Comparison of ENCODE assay signal across 20 cellular contexts in the genomic region with DNA sequence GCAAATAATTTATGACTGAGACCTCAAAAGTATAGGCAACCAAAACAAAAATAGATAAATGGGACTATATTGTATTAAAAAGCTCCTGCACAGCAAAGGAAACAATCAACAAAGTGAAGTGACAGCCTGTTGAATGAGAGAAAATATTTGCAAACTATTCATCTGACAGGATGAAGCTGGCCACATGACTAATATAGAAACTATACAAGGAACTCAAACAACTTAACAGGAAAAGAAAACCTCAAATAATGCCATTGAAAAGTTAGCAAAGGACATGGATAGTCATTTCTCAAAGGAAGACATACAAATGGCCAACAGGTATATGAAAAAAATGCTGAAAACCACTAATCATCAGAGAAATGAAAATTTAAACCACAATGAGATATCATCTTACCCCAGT.
DNase-seq lines count a peak whose midpoint lies in the region; ATAC-seq and TF ChIP-seq lines count a peak whose summit lies in the region.
"Had no signal": no experiment of that assay in that cellular context is flagged by ENCODE, and none has a peak within 500 bp of the region (broad histone marks: within the 10 kb centered on the region; RNA-seq: fewer than 3 reads in every experiment).

No MANE protein-coding gene starts in this region.

- H3K4me3 Mint-ChIP-seq in CD14-positive monocyte = no peak overlapping the region
- H3K4me3 Mint-ChIP-seq: activated B cell treated with CpG ODN at 0.5 μM for 24 hours; activated naive CD8-positive, alpha-beta T cell; CD4-positive, CD25-positive, alpha-beta regulatory T cell; GM23338; naive thymus-derived CD4-positive, alpha-beta T cell had no signal

- H3K27me3 Mint-ChIP-seq in CD14-positive monocyte (ENCODE audit: low read depth in 3 of 3) = peaks cover 0 to 2% (median 0%) of the 10 kb centered on the region in 3 donors
- H3K27me3 Mint-ChIP-seq: activated naive CD8-positive, alpha-beta T cell had no signal

- ATAC-seq in left ventricle myocardium superior = no peak
- ATAC-seq: GM23338; naive thymus-derived CD4-positive, alpha-beta T cell had no signal

- intact Hi-C loops in left ventricle myocardium superior (cut with micrococcal nuclease) (no loop called here), CD14-positive monocyte (cut with micrococcal nuclease) (no loop called here)

- TF ChIP-seq CTCF in CD14-positive monocyte (IDR thresholded peaks at IDR 0.05) = no peak

- H3K27ac Mint-ChIP-seq in CD14-positive monocyte = no peak overlapping the region
- H3K27ac Mint-ChIP-seq: activated B cell treated with CpG ODN at 0.5 μM for 24 hours; activated naive CD8-positive, alpha-beta T cell; CD4-positive, CD25-positive, alpha-beta regulatory T cell; GM23338; naive thymus-derived CD4-positive, alpha-beta T cell had no signal

- H3K36me3 Mint-ChIP-seq in CD14-positive monocyte = no peaks in the 10 kb centered on the region
- H3K36me3 Mint-ChIP-seq: activated naive CD8-positive, alpha-beta T cell; CD4-positive, CD25-positive, alpha-beta regulatory T cell; naive thymus-derived CD4-positive, alpha-beta T cell had no signal

- peaks cover under 1 to 6% (median 3%) of the 10 kb centered on the region in 7 donors for H3K9me3 Mint-ChIP-seq in CD14-positive monocyte

- peak; percentile 61 for DNase-seq in EL
- DNase-seq in LHCN-M2 (ENCODE audit: low read depth) = peak; percentile 57
- peak; percentile 22 for DNase-seq in SW480 (ENCODE audit: low spot score)
- DNase-seq in kidney tubule cell (ENCODE audit: low spot score) = peak; percentile 64
- no peak for DNase-seq in left ventricle myocardium superior
- no peak for DNase-seq in CD14-positive monocyte (ENCODE audit: low spot score)
- no peak for DNase-seq in NCI-H1436 (lab: John Stamatoyannopoulos, UW)
- DNase-seq: activated B cell treated with CpG ODN at 0.5 μM for 24 hours; activated CD4-positive, alpha-beta T cell treated with anti-CD3 and anti-CD28 coated beads, Interleukin-2, amount 50 U/mL, for 48 hours; activated CD8-positive, alpha-beta memory T cell treated with anti-CD3 and anti-CD28 coated beads, Interleukin-2, amount 50 U/mL, for 4 hours; dorsolateral prefrontal cortex; glutamatergic neuron; naive thymus-derived CD4-positive, alpha-beta T cell; NCI-H187 treated with DMSO at 0.1 percent for 48 hours; retina; stimulated activated CD4-positive, alpha-beta T cell treated with anti-CD3 and anti-CD28 coated beads, Interleukin-4, amount 100 ng/mL, for 24 hours; stimulated activated naive CD4-positive, alpha-beta T cell had no signal

- H3K4me1 Mint-ChIP-seq in CD14-positive monocyte = no peaks in the 10 kb centered on the region
- H3K4me1 Mint-ChIP-seq: activated B cell treated with CpG ODN at 0.5 μM for 24 hours; CD4-positive, CD25-positive, alpha-beta regulatory T cell; naive thymus-derived CD4-positive, alpha-beta T cell had no signal

Comparison
In these comparisons a context has a peak if more than half of its experiments do, and no peak if none do; other contexts are left out.
1. DNase-seq: peak in EL (single experiment), LHCN-M2 (single experiment), SW480 (single experiment) and kidney tubule cell (single experiment); none in left ventricle myocardium superior (single experiment), CD14-positive monocyte (single experiment) and NCI-H1436 (single experiment).